In genomic region chr4:16264798-16265197, GRCh38 we compare ENCODE assay signal across 8 cellular contexts.
A peak's percentile ranks its signal among the peaks of the same experiment; 100 is the strongest.
DNase-seq lines count a peak whose midpoint lies in the region; ATAC-seq lines count a peak whose summit lies in the region.

No MANE protein-coding gene starts in this region.

- ATAC-seq in HG02610 (IDR thresholded peaks at IDR 0.05; ENCODE audit: unreplicated experiment) (peak; percentile 68), GM19467 (IDR thresholded peaks at IDR 0.05; ENCODE audit: unreplicated experiment) (no peak)

- in situ Hi-C loops in T47D (cut with HindIII; ENCODE audit: low pct_unique_long_range_greater_than_20kb, low sequenced_read_pairs) = no loop called here

- DNase-seq in NOMO-1 treated with DMSO at 0.1 percent for 48 hours (lab: John Stamatoyannopoulos, UW; ENCODE audit: unreplicated experiment) (peak; percentile 65), NOMO-1 treated with dmso at 0.1 percent for 144 hours (lab: John Stamatoyannopoulos, UW; ENCODE audit: unreplicated experiment) (no peak), NCI-H345 (lab: John Stamatoyannopoulos, UW) (peak; percentile 16), T47D (ENCODE audit: low read depth in 1 of 2, low spot score in 1 of 2) (peak; percentile 18 to 40), left kidney (ENCODE audit: low read depth, low spot score) (peak; percentile 56), GDM1 (lab: John Stamatoyannopoulos, UW) (no peak)

Comparison
In these comparisons a context has a peak if more than half of its experiments do, and no peak if none do; other contexts are left out.
1. DNase-seq: peak in NOMO-1 treated with DMSO at 0.1 percent for 48 hours (single experiment), NCI-H345 (single experiment), T47D (2 of 2) and left kidney (single experiment); none in NOMO-1 treated with dmso at 0.1 percent for 144 hours (single experiment) and GDM1 (single experiment).